ENCODE assay signal across 11 cellular contexts in genomic region chr11:67195971-67196418, GRCh38.
DNase-seq lines count a peak whose midpoint lies in the region; ATAC-seq, FAIRE-seq and TF ChIP-seq lines count a peak whose summit lies in the region.
"Had no signal": no experiment of that assay in that cellular context is flagged by ENCODE, and none has a peak within 500 bp of the region (broad histone marks: within the 10 kb centered on the region; RNA-seq: fewer than 3 reads in every experiment).

No MANE protein-coding gene starts in this region.

- FAIRE-seq in HepG2 (lab: Jason Lieb, UNC) (no peak), H54 (lab: Jason Lieb, UNC) (no peak)

- TF ChIP-seq RAD21 in HepG2 (CRISPR knock-in tag; IDR thresholded peaks at IDR 0.05), result no peak

- intact Hi-C loops in HepG2 (cut with micrococcal nuclease; ENCODE audit: unreplicated experiment), result no loop called here
- intact Hi-C loops in right lobe of liver (cut with DNase I), result no loop called here
- intact Hi-C loops in esophagus squamous epithelium (cut with DNase I), result no loop called here
- intact Hi-C loops in ascending aorta (cut with DNase I), result no loop called here

- TF ChIP-seq EP300 in HepG2 (IDR thresholded peaks at IDR 0.05; ENCODE audit: low read depth in 2 of 2, low read length in 2 of 2), result no peak
- TF ChIP-seq EP300 in HepG2 (CRISPR knock-in tag; IDR thresholded peaks at IDR 0.05; ENCODE audit: borderline replicate concordance), result no peak

- DNase-seq in HepG2 (ENCODE audit: low spot score) (peak; percentile 5), right lobe of liver (no peak), Peyer's patch (peak in 2 of 3 donors; percentile 52 to 53), foreskin fibroblast (peak; percentile 68 to 71), H54 (ENCODE audit: insufficient read length, low spot score) (no peak), midbrain (lab: John Stamatoyannopoulos, UW) (no peak), esophagus squamous epithelium (lab: John Stamatoyannopoulos, UW) (no peak), ascending aorta (ENCODE audit: low spot score in 2 of 2) (no peak)
- DNase-seq: activated gamma-delta T cell, OCI-M1, upper lobe of left lung had no signal

- no peak overlapping the region for H2AFZ ChIP-seq in HepG2 (ENCODE audit: low read length)

- no peak; the same call in 2 of the 3 replicates for ATAC-seq in HepG2
- no peak for ATAC-seq in right lobe of liver

- H3K9me3 ChIP-seq in HepG2 (ENCODE audit: low read length), result no peaks in the 10 kb centered on the region
- no peaks in the 10 kb centered on the region for H3K9me3 ChIP-seq in right lobe of liver
- no peaks in the 10 kb centered on the region for H3K9me3 ChIP-seq in Peyer's patch
- H3K9me3 ChIP-seq in esophagus squamous epithelium, result no peaks in the 10 kb centered on the region
- no peaks in the 10 kb centered on the region for H3K9me3 ChIP-seq in ascending aorta
- H3K9me3 ChIP-seq: upper lobe of left lung had no signal

- in situ Hi-C loops in HepG2 (cut with HindIII; ENCODE audit: extremely low pct_ligation_motif_present, low pct_unique_long_range_greater_than_20kb), result no loop called here

- CTCF ChIA-PET in HepG2 (lab: Yijun Ruan, JAX; ENCODE audit: low intra/inter-chr PET ratio, low total read pairs), result no interaction called here

- no peak overlapping the region for H3K4me3 ChIP-seq in HepG2 (replicated peaks in 1 of 3; ENCODE audit: insufficient read depth in 1 of 3, low read depth in 2 of 3, low read length in 3 of 3)
- H3K4me3 ChIP-seq in right lobe of liver, result no peak overlapping the region
- H3K4me3 ChIP-seq in Peyer's patch, result no peak overlapping the region
- no peak overlapping the region for H3K4me3 ChIP-seq in foreskin fibroblast (ENCODE audit: low read depth in 1 of 2, low read length in 2 of 2)
- no peak overlapping the region for H3K4me3 ChIP-seq in esophagus squamous epithelium
- H3K4me3 ChIP-seq in ascending aorta, result no peak overlapping the region
- H3K4me3 ChIP-seq: upper lobe of left lung had no signal

- H3K36me3 ChIP-seq in HepG2 (replicated peaks in 1 of 2; ENCODE audit: control insufficient read depth in 1 of 2, insufficient read depth in 2 of 2, low read length in 2 of 2) (peaks cover 5 to 28% of the 10 kb centered on the region in 2 experiments; a peak in 4 of 5 replicates), right lobe of liver (peaks cover 0 to 7% (median 0%) of the 10 kb centered on the region in 4 donors), Peyer's patch (peaks cover 0 to 31% (median 0%) of the 10 kb centered on the region in 3 donors), esophagus squamous epithelium (peaks cover 0 to 93% (median 5%) of the 10 kb centered on the region in 3 donors), ascending aorta (peaks cover 11 to 34% of the 10 kb centered on the region in 2 donors)

- 86% methylated on average over 6 of the region's 6 CpGs for WGBS in HepG2 (ENCODE audit: low lambda C conversion rate)
- 73% methylated on average over 5 of the region's 6 CpGs for WGBS in right lobe of liver (ENCODE audit: insufficient coverage, low coverage, low lambda C conversion rate, missing lambda C conversion rate)
- WGBS in esophagus squamous epithelium, 2 donors, result 74 to 94% methylated on average over 5 to 6 of the region's 6 CpGs

- H3K27me3 ChIP-seq in HepG2 (ENCODE audit: control insufficient read depth in 1 of 2, insufficient read depth in 2 of 2, low read length in 2 of 2), result no peaks in the 10 kb centered on the region
- no peaks in the 10 kb centered on the region for H3K27me3 ChIP-seq in right lobe of liver
- H3K27me3 ChIP-seq in Peyer's patch, result no peaks in the 10 kb centered on the region
- no peaks in the 10 kb centered on the region for H3K27me3 ChIP-seq in esophagus squamous epithelium
- no peaks in the 10 kb centered on the region for H3K27me3 ChIP-seq in ascending aorta
- H3K27me3 ChIP-seq: upper lobe of left lung had no signal

- no peaks in the 10 kb centered on the region for H4K20me1 ChIP-seq in HepG2 (ENCODE audit: insufficient read depth, low read length)

- H3K79me2 ChIP-seq in HepG2 (ENCODE audit: insufficient read depth, low read length), result no peaks in the 10 kb centered on the region

- BruUV-seq in HepG2 (replicated peaks; lab: Mats Ljungman, UMichigan), result no TSS peak

- TF ChIP-seq CTCF in HepG2 (CRISPR knock-in tag; IDR thresholded peaks at IDR 0.05) (peak; percentile 22; the same call in 1 of the 2 replicates), right lobe of liver (IDR thresholded peaks at IDR 0.05) (no peak), Peyer's patch (IDR thresholded peaks at IDR 0.05) (peak in 1 of 6 experiments; percentile 4), foreskin fibroblast (IDR thresholded peaks at IDR 0.05; ENCODE audit: low read depth, low read length) (no peak), esophagus squamous epithelium (IDR thresholded peaks at IDR 0.05) (no peak), ascending aorta (IDR thresholded peaks at IDR 0.05) (no peak)

- H3K4me1 ChIP-seq in HepG2 (ENCODE audit: insufficient read depth, low read length), result no peaks in the 10 kb centered on the region
- no peaks in the 10 kb centered on the region for H3K4me1 ChIP-seq in right lobe of liver
- peaks cover 0 to 20% (median 0%) of the 10 kb centered on the region in 4 donors for H3K4me1 ChIP-seq in Peyer's patch
- H3K4me1 ChIP-seq in esophagus squamous epithelium, result no peaks in the 10 kb centered on the region
- no peaks in the 10 kb centered on the region for H3K4me1 ChIP-seq in ascending aorta
- H3K4me1 ChIP-seq: upper lobe of left lung had no signal

- POLR2A ChIA-PET in HepG2 (lab: Yijun Ruan, JAX), result no interaction called here

- no peak overlapping the region for H3K9ac ChIP-seq in HepG2 (ENCODE audit: insufficient read depth, low read depth, low read length)

- H3K4me2 ChIP-seq in HepG2 (ENCODE audit: low read depth, low read length), result no peak overlapping the region

- no peak overlapping the region for H3K27ac ChIP-seq in HepG2 (ENCODE audit: extremely low read length, insufficient read depth, low read length)
- no peak overlapping the region for H3K27ac ChIP-seq in right lobe of liver
- H3K27ac ChIP-seq in Peyer's patch, result peak overlapping the region in 2 of 4 donors; percentile 2 to 75
- H3K27ac ChIP-seq in esophagus squamous epithelium, result no peak overlapping the region
- H3K27ac ChIP-seq in ascending aorta, result no peak overlapping the region
- H3K27ac ChIP-seq: upper lobe of left lung had no signal

- TF ChIP-seq POLR2A in HepG2 (IDR thresholded peaks at IDR 0.05; ENCODE audit: insufficient read depth in 1 of 2, low read depth in 2 of 2, low read length in 2 of 2) (no peak), right lobe of liver (IDR thresholded peaks at IDR 0.05) (no peak), Peyer's patch (IDR thresholded peaks at IDR 0.05) (no peak), H54 (IDR thresholded peaks at IDR 0.05; ENCODE audit: low read depth, low read length) (no peak), esophagus squamous epithelium (IDR thresholded peaks at IDR 0.05) (no peak)

TF ChIP-seq in HepG2, 621 proteins besides CTCF, POLR2A, EP300 and RAD21:
- TF ChIP-seq AHR (CRISPR knock-in tag; IDR thresholded peaks at IDR 0.05) (no peak), ZNF781 (CRISPR knock-in tag; IDR thresholded peaks at IDR 0.05; ENCODE audit: borderline replicate concordance, not compliant biosample characterization) (no peak), SMC3 (IDR thresholded peaks at IDR 0.05; ENCODE audit: low read length) (0 out of 2 replicates have a peak, but pooled peaks have one; percentile 2), ATF1 (CRISPR knock-in tag; IDR thresholded peaks at IDR 0.05) (no peak)
- TF ChIP-seq, protein P1, sequence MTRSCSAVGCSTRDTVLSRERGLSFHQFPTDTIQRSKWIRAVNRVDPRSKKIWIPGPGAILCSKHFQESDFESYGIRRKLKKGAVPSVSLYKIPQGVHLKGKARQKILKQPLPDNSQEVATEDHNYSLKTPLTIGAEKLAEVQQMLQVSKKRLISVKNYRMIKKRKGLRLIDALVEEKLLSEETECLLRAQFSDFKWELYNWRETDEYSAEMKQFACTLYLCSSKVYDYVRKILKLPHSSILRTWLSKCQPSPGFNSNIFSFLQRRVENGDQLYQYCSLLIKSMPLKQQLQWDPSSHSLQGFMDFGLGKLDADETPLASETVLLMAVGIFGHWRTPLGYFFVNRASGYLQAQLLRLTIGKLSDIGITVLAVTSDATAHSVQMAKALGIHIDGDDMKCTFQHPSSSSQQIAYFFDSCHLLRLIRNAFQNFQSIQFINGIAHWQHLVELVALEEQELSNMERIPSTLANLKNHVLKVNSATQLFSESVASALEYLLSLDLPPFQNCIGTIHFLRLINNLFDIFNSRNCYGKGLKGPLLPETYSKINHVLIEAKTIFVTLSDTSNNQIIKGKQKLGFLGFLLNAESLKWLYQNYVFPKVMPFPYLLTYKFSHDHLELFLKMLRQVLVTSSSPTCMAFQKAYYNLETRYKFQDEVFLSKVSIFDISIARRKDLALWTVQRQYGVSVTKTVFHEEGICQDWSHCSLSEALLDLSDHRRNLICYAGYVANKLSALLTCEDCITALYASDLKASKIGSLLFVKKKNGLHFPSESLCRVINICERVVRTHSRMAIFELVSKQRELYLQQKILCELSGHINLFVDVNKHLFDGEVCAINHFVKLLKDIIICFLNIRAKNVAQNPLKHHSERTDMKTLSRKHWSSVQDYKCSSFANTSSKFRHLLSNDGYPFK (CRISPR knock-in tag; IDR thresholded peaks at IDR 0.05; ENCODE audit: borderline replicate concordance), result no peak
- TF ChIP-seq, protein P2, sequence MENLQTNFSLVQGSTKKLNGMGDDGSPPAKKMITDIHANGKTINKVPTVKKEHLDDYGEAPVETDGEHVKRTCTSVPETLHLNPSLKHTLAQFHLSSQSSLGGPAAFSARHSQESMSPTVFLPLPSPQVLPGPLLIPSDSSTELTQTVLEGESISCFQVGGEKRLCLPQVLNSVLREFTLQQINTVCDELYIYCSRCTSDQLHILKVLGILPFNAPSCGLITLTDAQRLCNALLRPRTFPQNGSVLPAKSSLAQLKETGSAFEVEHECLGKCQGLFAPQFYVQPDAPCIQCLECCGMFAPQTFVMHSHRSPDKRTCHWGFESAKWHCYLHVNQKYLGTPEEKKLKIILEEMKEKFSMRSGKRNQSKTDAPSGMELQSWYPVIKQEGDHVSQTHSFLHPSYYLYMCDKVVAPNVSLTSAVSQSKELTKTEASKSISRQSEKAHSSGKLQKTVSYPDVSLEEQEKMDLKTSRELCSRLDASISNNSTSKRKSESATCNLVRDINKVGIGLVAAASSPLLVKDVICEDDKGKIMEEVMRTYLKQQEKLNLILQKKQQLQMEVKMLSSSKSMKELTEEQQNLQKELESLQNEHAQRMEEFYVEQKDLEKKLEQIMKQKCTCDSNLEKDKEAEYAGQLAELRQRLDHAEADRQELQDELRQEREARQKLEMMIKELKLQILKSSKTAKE (CRISPR knock-in tag; IDR thresholded peaks at IDR 0.05; ENCODE audit: borderline replicate concordance), result no peak
- TF ChIP-seq, protein P3, sequence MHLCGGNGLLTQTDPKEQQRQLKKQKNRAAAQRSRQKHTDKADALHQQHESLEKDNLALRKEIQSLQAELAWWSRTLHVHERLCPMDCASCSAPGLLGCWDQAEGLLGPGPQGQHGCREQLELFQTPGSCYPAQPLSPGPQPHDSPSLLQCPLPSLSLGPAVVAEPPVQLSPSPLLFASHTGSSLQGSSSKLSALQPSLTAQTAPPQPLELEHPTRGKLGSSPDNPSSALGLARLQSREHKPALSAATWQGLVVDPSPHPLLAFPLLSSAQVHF (CRISPR knock-in tag; IDR thresholded peaks at IDR 0.05), result no peak

Comparison
In these comparisons a context has a peak if more than half of its experiments do, and no peak if none do; other contexts are left out.
1. DNase-seq: peak in HepG2 (single experiment), Peyer's patch (2 of 3) and foreskin fibroblast (2 of 2); none in right lobe of liver (0 of 3), H54 (single experiment), midbrain (single experiment), esophagus squamous epithelium (single experiment) and ascending aorta (0 of 2).